Comparison of ENCODE assay signal across 8 cellular contexts in genomic region chr2:239380831-239381708, GRCh38. TPM values are rescaled to one million over a fixed set of nuclear protein-coding genes. Genes with fewer than 3 reads are reported as not detected.
DNase-seq lines count a peak whose midpoint lies in the region; ATAC-seq and TF ChIP-seq lines count a peak whose summit lies in the region.

No MANE protein-coding gene starts in this region.

- H3K4me1 Mint-ChIP-seq in activated CD8-positive, alpha-beta T cell treated with anti-CD3 and anti-CD28 coated beads for 36 hours (ENCODE audit: low read depth): peaks cover 26% of the 10 kb centered on the region

- H3K36me3 Mint-ChIP-seq in activated CD8-positive, alpha-beta T cell treated with anti-CD3 and anti-CD28 coated beads for 36 hours (ENCODE audit: low read depth): no peaks in the 10 kb centered on the region

- no peaks in the 10 kb centered on the region for H3K9me3 Mint-ChIP-seq in activated CD8-positive, alpha-beta T cell treated with anti-CD3 and anti-CD28 coated beads for 36 hours

- no peak for TF ChIP-seq CTCF in activated CD8-positive, alpha-beta T cell treated with anti-CD3 and anti-CD28 coated beads for 36 hours (IDR thresholded peaks at IDR 0.05)

- peak; percentile 77 for DNase-seq in activated CD8-positive, alpha-beta T cell treated with anti-CD3 and anti-CD28 coated beads for 36 hours
- DNase-seq in glomerular endothelial cell (ENCODE audit: extremely low read depth, low read depth, low spot score) (peak; percentile 36), T1000 (lab: John Stamatoyannopoulos, UW) (no peak), RKO (ENCODE audit: low spot score) (no peak)
- peak; percentile 23 to 54 (median 46) for DNase-seq in stimulated activated CD4-positive, alpha-beta T cell treated with anti-CD3 and anti-CD28 coated beads, TNF-alpha, amount 100 ng/mL, for 4 hours (ENCODE audit: low read depth in 3 of 3)

- peak; percentile 58 for ATAC-seq in GM18511 (IDR thresholded peaks at IDR 0.05; ENCODE audit: unreplicated experiment)
- peak; percentile 34 for ATAC-seq in HG03066 (IDR thresholded peaks at IDR 0.05; ENCODE audit: low read depth, unreplicated experiment)
- ATAC-seq in activated CD8-positive, alpha-beta T cell treated with anti-CD3 and anti-CD28 coated beads for 36 hours: peak; percentile 86
- no peak for ATAC-seq in HG03039 (IDR thresholded peaks at IDR 0.05; ENCODE audit: unreplicated experiment)

- POLR2A ChIA-PET in activated CD8-positive, alpha-beta T cell treated with anti-CD3 and anti-CD28 coated beads for 36 hours (lab: Charles Lee): interaction anchor here (0.7 to 2.2 kb wide), 5 partner anchors 20 to 125 kb away, joined by 3 to 10 read pairs (median 4); partner anchors contain the start of gene HDAC4

- CTCF ChIA-PET in activated CD8-positive, alpha-beta T cell treated with anti-CD3 and anti-CD28 coated beads for 36 hours (lab: Charles Lee): interaction anchor here (0.6 to 2.5 kb wide), 14 partner anchors 11 to 240 kb away, joined by 3 to 9 read pairs (median 4); no protein-coding TSS in a partner anchor

- H3K27me3 Mint-ChIP-seq in activated CD8-positive, alpha-beta T cell treated with anti-CD3 and anti-CD28 coated beads for 36 hours: no peaks in the 10 kb centered on the region

- intact Hi-C loops in activated CD8-positive, alpha-beta T cell treated with anti-CD3 and anti-CD28 coated beads for 36 hours (cut with micrococcal nuclease): no loop called here

- H3K4me3 Mint-ChIP-seq in activated CD8-positive, alpha-beta T cell treated with anti-CD3 and anti-CD28 coated beads for 36 hours: peak overlapping the region; percentile 63

- H3K27ac Mint-ChIP-seq in activated CD8-positive, alpha-beta T cell treated with anti-CD3 and anti-CD28 coated beads for 36 hours: peak overlapping the region; percentile 82

RNA-seq across cellular contexts. Expression of gene HDAC4, which starts 19.8 kb away (rescaled TPM):
- 10 to 100 TPM; 22.6 to 24.5 TPM for total RNA-seq in activated CD8-positive, alpha-beta T cell treated with anti-CD3 and anti-CD28 coated beads for 36 hours
- total RNA-seq in glomerular endothelial cell: 18.3 and 36.3 TPM in 2 replicates

Comparison
In these comparisons a context has a peak if more than half of its experiments do, and no peak if none do; other contexts are left out.
1. DNase-seq: peak in activated CD8-positive, alpha-beta T cell treated with anti-CD3 and anti-CD28 coated beads for 36 hours (single experiment), glomerular endothelial cell (single experiment) and stimulated activated CD4-positive, alpha-beta T cell treated with anti-CD3 and anti-CD28 coated beads, TNF-alpha, amount 100 ng/mL, for 4 hours (3 of 3); none in T1000 (single experiment) and RKO (single experiment).